Comparison of ENCODE assay signal across 15 cellular contexts in genomic region chr2:149021761-149022160, GRCh38. TPM values are rescaled to one million over a fixed set of nuclear protein-coding genes. Genes with fewer than 3 reads are reported as not detected.
A peak's percentile ranks its signal among the peaks of the same experiment; 100 is the strongest.
DNase-seq lines count a peak whose midpoint lies in the region; ATAC-seq and TF ChIP-seq lines count a peak whose summit lies in the region.
"Had no signal": no experiment of that assay in that cellular context is flagged by ENCODE, and none has a peak within 500 bp of the region (broad histone marks: within the 10 kb centered on the region; RNA-seq: fewer than 3 reads in every experiment).

No MANE protein-coding gene starts in this region.

- no peak overlapping the region for H3K9ac ChIP-seq in SK-N-SH

- H3K79me2 ChIP-seq in SK-N-SH (ENCODE audit: insufficient read depth), result no peaks in the 10 kb centered on the region

- H3K27me3 ChIP-seq in right atrium auricular region (no peaks in the 10 kb centered on the region), SK-N-SH (ENCODE audit: insufficient read depth) (no peaks in the 10 kb centered on the region)

- H3K4me3 Mint-ChIP-seq in type B pancreatic cell, result no peak overlapping the region
- H3K4me3 Mint-ChIP-seq: stimulated activated effector memory CD8-positive, alpha-beta T cell treated with anti-CD3 and anti-CD28 coated beads, Interleukin-12 subunit alpha, Interleukin-12 subunit beta, amount 100 ng/mL, for 72 hours had no signal

- H3K9me2 ChIP-seq in SK-N-SH, result no peaks in the 10 kb centered on the region

- no peaks in the 10 kb centered on the region for H4K20me1 ChIP-seq in SK-N-SH (ENCODE audit: insufficient read depth)

- WGBS in SK-N-SH (ENCODE audit: low lambda C conversion rate), result 83% methylated on average over 6 of the region's 6 CpGs

- peak; percentile 54 for DNase-seq in right atrium auricular region (ENCODE audit: low spot score)
- no peak for DNase-seq in cardiac septum (ENCODE audit: low spot score)
- DNase-seq in type B pancreatic cell (ENCODE audit: extremely low spot score, unreplicated experiment), result peak; percentile 24
- no peak for DNase-seq in dermis blood vessel endothelial cell
- no peak for DNase-seq in kidney tubule cell (ENCODE audit: low spot score)
- DNase-seq in SK-N-SH, result no peak
- DNase-seq: activated T-cell treated with anti-CD3 and anti-CD28 coated beads, Interleukin-2, amount 50 U/mL, for 1 hour; central memory CD4-positive, alpha-beta T cell; foreskin melanocyte; NCI-H526 treated with DMSO at 0.1 percent for 48 hours had no signal

- POLR2A ChIA-PET in SK-N-SH (lab: Yijun Ruan, JAX), result no interaction called here

- no peak for TF ChIP-seq EP300 in SK-N-SH (IDR thresholded peaks at IDR 0.05; ENCODE audit: borderline replicate concordance in 1 of 2, low read depth in 1 of 2, low read length in 1 of 2)

- intact Hi-C loops in cardiac septum (cut with DNase I), result no loop called here

- H3K4me2 ChIP-seq in SK-N-SH, result no peak overlapping the region
- H3K4me2 ChIP-seq: A549 had no signal

- peaks cover 5% of the 10 kb centered on the region for H3F3A ChIP-seq in SK-N-SH (replicated peaks; ENCODE audit: insufficient read depth)

- TF ChIP-seq CTCF in right atrium auricular region (IDR thresholded peaks at IDR 0.05) (no peak), type B pancreatic cell (conservative IDR thresholded peaks at IDR 0.05) (no peak), SK-N-SH (IDR thresholded peaks at IDR 0.05) (no peak)

- H3K4me1 Mint-ChIP-seq in type B pancreatic cell (ENCODE audit: unreplicated experiment), result peaks cover 31% of the 10 kb centered on the region

- H3K27ac Mint-ChIP-seq in type B pancreatic cell, result no peak overlapping the region
- H3K27ac Mint-ChIP-seq: stimulated activated effector memory CD8-positive, alpha-beta T cell treated with anti-CD3 and anti-CD28 coated beads, Interleukin-12 subunit alpha, Interleukin-12 subunit beta, amount 100 ng/mL, for 72 hours had no signal

- H3K9me3 ChIP-seq in right atrium auricular region (no peaks in the 10 kb centered on the region), SK-N-SH (no peaks in the 10 kb centered on the region)
- H3K9me3 ChIP-seq: A549 had no signal

- no peaks in the 10 kb centered on the region for H3K9me3 Mint-ChIP-seq in type B pancreatic cell
- H3K9me3 Mint-ChIP-seq: stimulated activated effector memory CD8-positive, alpha-beta T cell treated with anti-CD3 and anti-CD28 coated beads, Interleukin-12 subunit alpha, Interleukin-12 subunit beta, amount 100 ng/mL, for 72 hours had no signal

- CTCF ChIA-PET in SK-N-SH (lab: Yijun Ruan, JAX), result interaction anchor here (1.4 kb wide), 1 partner anchor 540 kb away, joined by 7 read pairs; no protein-coding TSS in a partner anchor

- peaks cover 10% of the 10 kb centered on the region for H3K36me3 Mint-ChIP-seq in type B pancreatic cell

- no peaks in the 10 kb centered on the region for H3K4me1 ChIP-seq in right atrium auricular region
- peaks cover 0 to 2% of the 10 kb centered on the region in 2 experiments; a peak in 2 of 4 replicates for H3K4me1 ChIP-seq in SK-N-SH (ENCODE audit: control insufficient read depth in 1 of 2, insufficient read depth in 2 of 2, low read depth in 1 of 2, low read length in 1 of 2)
- H3K4me1 ChIP-seq: A549 had no signal

- no peak for TF ChIP-seq RAD21 in SK-N-SH (IDR thresholded peaks at IDR 0.05; ENCODE audit: low read length)

- no peaks in the 10 kb centered on the region for H3K36me3 ChIP-seq in right atrium auricular region
- H3K36me3 ChIP-seq in SK-N-SH (replicated peaks in 1 of 2; ENCODE audit: control insufficient read depth in 1 of 2, insufficient read depth in 2 of 2, low read length in 1 of 2), result no peaks in the 10 kb centered on the region

- H3K4me3 ChIP-seq in right atrium auricular region, result no peak overlapping the region
- H3K4me3 ChIP-seq in SK-N-SH (ENCODE audit: low read depth in 2 of 2, low read length in 1 of 2), result no peak overlapping the region
- H3K4me3 ChIP-seq: A549 had no signal

- ATAC-seq in HG02610 (IDR thresholded peaks at IDR 0.05; ENCODE audit: unreplicated experiment), result peak; percentile 61
- ATAC-seq in HG03442 (IDR thresholded peaks at IDR 0.05; ENCODE audit: unreplicated experiment), result peak; percentile 42
- ATAC-seq: A549; stimulated activated effector memory CD8-positive, alpha-beta T cell treated with anti-CD3 and anti-CD28 coated beads, Interleukin-12 subunit alpha, Interleukin-12 subunit beta, amount 100 ng/mL, for 72 hours had no signal

- H3K27me3 Mint-ChIP-seq in type B pancreatic cell, result no peaks in the 10 kb centered on the region

- H2AFZ ChIP-seq in SK-N-SH (ENCODE audit: low read depth), result no peak overlapping the region

- no peak overlapping the region for H3K27ac ChIP-seq in right atrium auricular region
- H3K27ac ChIP-seq in SK-N-SH (ENCODE audit: low read depth in 2 of 2, low read length in 1 of 2), result no peak overlapping the region
- H3K27ac ChIP-seq: A549 had no signal

TF ChIP-seq in SK-N-SH, 30 proteins besides CTCF, POLR2A, EP300 and RAD21:
- TF ChIP-seq TEAD4 (IDR thresholded peaks at IDR 0.05; ENCODE audit: borderline replicate concordance, insufficient read depth) (no peak), GABPA (IDR thresholded peaks at IDR 0.05; ENCODE audit: low read depth) (no peak), MXI1 (IDR thresholded peaks at IDR 0.05; ENCODE audit: low read depth, low read length) (no peak), RCOR1 (IDR thresholded peaks at IDR 0.05; ENCODE audit: low read length) (no peak), TCF12 (IDR thresholded peaks at IDR 0.05) (no peak), NFIC (IDR thresholded peaks at IDR 0.05; ENCODE audit: borderline replicate concordance) (no peak)

RNA-seq across cellular contexts. Expression of gene LYPD6B, which starts 16.7 kb away (rescaled TPM):
- total RNA-seq in right atrium auricular region, result under 1 TPM in 1 of 2 donors, not detected in 1; 0.28 TPM
- total RNA-seq in cardiac septum, result not detected
- 23.7 and 40.1 TPM in 2 replicates for total RNA-seq in type B pancreatic cell (ENCODE audit: low replicate concordance)
- not detected in 2 replicates for total RNA-seq in dermis blood vessel endothelial cell
- polyA plus RNA-seq in SK-N-SH (2012; rRNA removed), result 17.0 and 18.2 TPM in 2 replicates
- polyA plus RNA-seq in SK-N-SH (2012; cell fraction: cytosol; rRNA removed), result 19.1 and 19.6 TPM in 2 replicates
- polyA plus RNA-seq in SK-N-SH (2012; cell fraction: nucleus; rRNA removed), result 27.3 and 29.3 TPM in 2 replicates
- total RNA-seq: mesenteric fat pad had no signal
- polyA plus RNA-seq: A549 had no signal

Comparison
In these comparisons a context has a peak if more than half of its experiments do, and no peak if none do; other contexts are left out.
1. DNase-seq: peak in right atrium auricular region (single experiment) and type B pancreatic cell (single experiment); none in cardiac septum (single experiment), dermis blood vessel endothelial cell (single experiment), kidney tubule cell (single experiment) and SK-N-SH (single experiment).
2. RNA of gene LYPD6B, which starts 16.7 kb away (total RNA-seq): 23.7 to 40.1 TPM in type B pancreatic cell; 0.28 TPM in right atrium auricular region, not detected in cardiac septum (single experiment) and not detected in dermis blood vessel endothelial cell; every median in the first group is over 10 times any median in the second.